Comparison of ENCODE assay signal across 28 cellular contexts in genomic region chr12:31405021-31405420, GRCh38.
"Had no signal": no experiment of that assay in that cellular context is flagged by ENCODE, and none has a peak within 500 bp of the region (broad histone marks: within the 10 kb centered on the region; RNA-seq: fewer than 3 reads in every experiment).

No MANE protein-coding gene starts in this region.

- H3K4me3 Mint-ChIP-seq: mesothelial cell of epicardium; naive thymus-derived CD4-positive, alpha-beta T cell; nephron; neural progenitor cell; stimulated activated effector memory CD8-positive, alpha-beta T cell treated with anti-CD3 and anti-CD28 coated beads, Interleukin-12 subunit alpha, Interleukin-12 subunit beta, amount 100 ng/mL, for 72 hours had no signal

- H3K27me3 ChIP-seq: dorsolateral prefrontal cortex, gastrocnemius medialis, heart left ventricle, hepatocyte, neural progenitor cell, right atrium auricular region, sigmoid colon, testis, tibial artery, upper lobe of left lung had no signal

- H3K4me1 ChIP-seq: gastrocnemius medialis, parathyroid adenoma, prostate gland, right atrium auricular region, sigmoid colon, testis, upper lobe of left lung had no signal

- H3K4me1 Mint-ChIP-seq: mesothelial cell of epicardium; nephron; stimulated activated effector memory CD8-positive, alpha-beta T cell treated with anti-CD3 and anti-CD28 coated beads, Interleukin-12 subunit alpha, Interleukin-12 subunit beta, amount 100 ng/mL, for 72 hours had no signal

- H3K36me3 ChIP-seq: neural progenitor cell, prostate gland, upper lobe of left lung had no signal

- H3K4me2 ChIP-seq: hepatocyte, neural progenitor cell had no signal

- H2AFZ ChIP-seq: hepatocyte, neural progenitor cell, parathyroid adenoma had no signal

- H3K9ac ChIP-seq: neural progenitor cell, parathyroid adenoma had no signal

- ATAC-seq: esophagus mucosa; gastrocnemius medialis; heart left ventricle; left lobe of liver; naive thymus-derived CD4-positive, alpha-beta T cell; stimulated activated effector memory CD8-positive, alpha-beta T cell treated with anti-CD3 and anti-CD28 coated beads, Interleukin-12 subunit alpha, Interleukin-12 subunit beta, amount 100 ng/mL, for 72 hours; stimulated activated naive CD8-positive, alpha-beta T cell treated with anti-CD3 and anti-CD28 coated beads, Interleukin-15, Interleukin-2, amounts not matched to agents 100 U/mL and 50 U/mL, for 24 hours had no signal

- H3K79me2 ChIP-seq: hepatocyte, parathyroid adenoma had no signal

- H3K9me3 Mint-ChIP-seq: mesothelial cell of epicardium; naive thymus-derived CD4-positive, alpha-beta T cell; nephron; neural progenitor cell; stimulated activated effector memory CD8-positive, alpha-beta T cell treated with anti-CD3 and anti-CD28 coated beads, Interleukin-12 subunit alpha, Interleukin-12 subunit beta, amount 100 ng/mL, for 72 hours had no signal

- H3K9me3 ChIP-seq: gastrocnemius medialis, heart left ventricle, prostate gland, right atrium auricular region, sigmoid colon, testis, tibial artery, upper lobe of left lung had no signal

- H3K36me3 Mint-ChIP-seq: naive thymus-derived CD4-positive, alpha-beta T cell; stimulated activated effector memory CD8-positive, alpha-beta T cell treated with anti-CD3 and anti-CD28 coated beads, Interleukin-12 subunit alpha, Interleukin-12 subunit beta, amount 100 ng/mL, for 72 hours had no signal

- H3K27ac ChIP-seq: dorsolateral prefrontal cortex, epithelial cell of prostate, gastrocnemius medialis, heart left ventricle, hepatocyte, neural progenitor cell, parathyroid adenoma, prostate gland, right atrium auricular region, sigmoid colon, testis, tibial artery, upper lobe of left lung had no signal

- DNase-seq: dorsolateral prefrontal cortex; effector CD4-positive, alpha-beta T cell; foreskin fibroblast; gastrocnemius medialis; heart left ventricle; kidney; mesenchymal stem cell; naive thymus-derived CD4-positive, alpha-beta T cell; sigmoid colon; stimulated activated CD4-positive, alpha-beta T cell treated with anti-CD3 and anti-CD28 coated beads, Interleukin-2, amount 100 ng/mL, for 24 hours; stimulated activated CD4-positive, alpha-beta T cell treated with anti-CD3 and anti-CD28 coated beads, Interleukin-4, amount 100 ng/mL, for 24 hours; stimulated activated naive CD8-positive, alpha-beta T cell treated with anti-CD3 and anti-CD28 coated beads, Interleukin-15, Interleukin-2, amounts not matched to agents 100 U/mL and 50 U/mL, for 24 hours; substantia nigra; testis; tibial artery; upper lobe of left lung had no signal

- H3K4me3 ChIP-seq: dorsolateral prefrontal cortex, gastrocnemius medialis, heart left ventricle, hepatocyte, lung, neural progenitor cell, prostate gland, right atrium auricular region, sigmoid colon, testis, tibial artery, upper lobe of left lung had no signal

- H3K27ac Mint-ChIP-seq: mesothelial cell of epicardium; naive thymus-derived CD4-positive, alpha-beta T cell; nephron; neural progenitor cell; stimulated activated effector memory CD8-positive, alpha-beta T cell treated with anti-CD3 and anti-CD28 coated beads, Interleukin-12 subunit alpha, Interleukin-12 subunit beta, amount 100 ng/mL, for 72 hours had no signal
